1 cellular context compared by ENCODE assay signal in genomic region chr11:126133902-126134301, GRCh38.
TF ChIP-seq lines count a peak whose summit lies in the region.

No MANE protein-coding gene starts in this region.

TF ChIP-seq in HepG2, 621 proteins besides CTCF, POLR2A, EP300 and RAD21 (continued from another document and continues in another):
- TF ChIP-seq ZNF670 (CRISPR knock-in tag; IDR thresholded peaks at IDR 0.05; ENCODE audit: borderline replicate concordance) (no peak), KDM6A (CRISPR knock-in tag; IDR thresholded peaks at IDR 0.05; ENCODE audit: low read depth) (no peak), TEAD3 (CRISPR knock-in tag; optimal IDR thresholded peaks at IDR 0.05; ENCODE audit: borderline replicate concordance) (no peak), SP4 (CRISPR knock-in tag; IDR thresholded peaks at IDR 0.05) (0 out of 2 replicates have a peak, but pooled peaks have one; percentile 23), HDAC6 (IDR thresholded peaks at IDR 0.05; ENCODE audit: low read depth, low read length) (no peak), HOMEZ (CRISPR knock-in tag; IDR thresholded peaks at IDR 0.05; ENCODE audit: low read depth) (no peak), ZNF687 (CRISPR knock-in tag; IDR thresholded peaks at IDR 0.05) (peak; percentile 34), ZNF256 (CRISPR knock-in tag; conservative IDR thresholded peaks at IDR 0.05) (no peak), ZNF343 (CRISPR knock-in tag; IDR thresholded peaks at IDR 0.05) (no peak), ZMAT3 (CRISPR knock-in tag; conservative IDR thresholded peaks at IDR 0.05) (no peak), ZNF746 (CRISPR knock-in tag; IDR thresholded peaks at IDR 0.05) (no peak), ZSCAN25 (CRISPR knock-in tag; IDR thresholded peaks at IDR 0.05) (no peak), ZNF740 (CRISPR knock-in tag; IDR thresholded peaks at IDR 0.05) (no peak), DMAP1 (CRISPR knock-in tag; IDR thresholded peaks at IDR 0.05) (no peak), MAF1 (CRISPR knock-in tag; IDR thresholded peaks at IDR 0.05; ENCODE audit: borderline replicate concordance) (no peak), ZNF451 (CRISPR knock-in tag; IDR thresholded peaks at IDR 0.05) (no peak), SNAI1 (CRISPR knock-in tag; IDR thresholded peaks at IDR 0.05; ENCODE audit: borderline replicate concordance) (no peak), ZNF574 (CRISPR knock-in tag; IDR thresholded peaks at IDR 0.05) (no peak), HNF4A (CRISPR knock-in tag; IDR thresholded peaks at IDR 0.05) (peak; percentile 39; the same call in 1 of the 2 replicates), FUBP1 (CRISPR knock-in tag; IDR thresholded peaks at IDR 0.05; ENCODE audit: borderline replicate concordance) (no peak), ZNF432 (CRISPR knock-in tag; IDR thresholded peaks at IDR 0.05; ENCODE audit: borderline replicate concordance) (no peak), NR0B2 (CRISPR knock-in tag; IDR thresholded peaks at IDR 0.05) (no peak), ZBTB46 (CRISPR knock-in tag; IDR thresholded peaks at IDR 0.05; ENCODE audit: borderline replicate concordance) (no peak), NFYC (CRISPR knock-in tag; IDR thresholded peaks at IDR 0.05) (no peak), PITX1 (CRISPR knock-in tag; IDR thresholded peaks at IDR 0.05) (peak; percentile 23; the same call in 1 of the 2 replicates), CEBPB (IDR thresholded peaks at IDR 0.05; ENCODE audit: borderline replicate concordance, low read depth, low read length) (peak; percentile 48; the same call in 1 of the 2 replicates), ZNF18 (CRISPR knock-in tag; IDR thresholded peaks at IDR 0.05; ENCODE audit: insufficient replicate concordance) (no peak), NCOR1 (IDR thresholded peaks at IDR 0.05; ENCODE audit: borderline replicate concordance, low read length) (0 out of 2 replicates have a peak, but pooled peaks have one; percentile 45), ZNF318 (CRISPR knock-in tag; IDR thresholded peaks at IDR 0.05) (no peak)
